Comparison of ENCODE assay signal across 8 cellular contexts in genomic region chr14:45426685-45427282, GRCh38.
DNase-seq lines count a peak whose midpoint lies in the region; TF ChIP-seq lines count a peak whose summit lies in the region.

No MANE protein-coding gene starts in this region.

- peak overlapping the region; percentile 1 for H2AFZ ChIP-seq in SU-DHL-6 (ENCODE audit: low read depth, low read length, severe bottlenecking)

- 0 to 3% (median 0%) methylated on average over 2 of the region's 2 CpGs for WGBS in spleen, 5 donors

- H3K9me2 ChIP-seq in SU-DHL-6 (replicated peaks; ENCODE audit: insufficient read depth, low read length), result no peaks in the 10 kb centered on the region

- H4K20me1 ChIP-seq in SU-DHL-6 (ENCODE audit: low read depth, low read length), result no peaks in the 10 kb centered on the region

- no peak overlapping the region for H3K9ac ChIP-seq in SU-DHL-6 (ENCODE audit: low read length)

- no peaks in the 10 kb centered on the region for H3K36me3 Mint-ChIP-seq in glutamatergic neuron (ENCODE audit: unreplicated experiment)
- H3K36me3 Mint-ChIP-seq in activated naive CD4-positive, alpha-beta T cell treated with anti-CD3 and anti-CD28 coated beads, Interleukin-2, amount 10 ng/mL, durations not matched to agents 7 days and 5 days, result no peaks in the 10 kb centered on the region

- H3K4me1 ChIP-seq in spleen, result no peaks in the 10 kb centered on the region

- no peak overlapping the region for H3K4me3 Mint-ChIP-seq in glutamatergic neuron (ENCODE audit: unreplicated experiment)
- H3K4me3 Mint-ChIP-seq in activated naive CD4-positive, alpha-beta T cell treated with anti-CD3 and anti-CD28 coated beads, Interleukin-2, amount 10 ng/mL, durations not matched to agents 7 days and 5 days, result no peak overlapping the region

- POLR2A ChIA-PET in HEK293T (lab: Yijun Ruan, JAX), result no interaction called here

- H3K27ac ChIP-seq in SU-DHL-6 (ENCODE audit: low read depth, low read length) (no peak overlapping the region), spleen (no peak overlapping the region)

- CTCF ChIA-PET in HEK293T (lab: Yijun Ruan, JAX), result interaction anchor here (1.1 to 2.0 kb wide), 3 partner anchors 9 to 142 kb away, joined by 3 to 7 read pairs (median 5); no protein-coding TSS in a partner anchor
- CTCF ChIA-PET in activated naive CD4-positive, alpha-beta T cell treated with anti-CD3 and anti-CD28 coated beads, Interleukin-2, amount 10 ng/mL, durations not matched to agents 7 days and 5 days (lab: Charles Lee), result no interaction called here

- H3K79me2 ChIP-seq in SU-DHL-6 (ENCODE audit: insufficient read depth, low read length), result no peaks in the 10 kb centered on the region

- H3K9me3 Mint-ChIP-seq in glutamatergic neuron (ENCODE audit: unreplicated experiment), result no peaks in the 10 kb centered on the region
- H3K9me3 Mint-ChIP-seq in activated naive CD4-positive, alpha-beta T cell treated with anti-CD3 and anti-CD28 coated beads, Interleukin-2, amount 10 ng/mL, durations not matched to agents 7 days and 5 days, result no peaks in the 10 kb centered on the region

- H3K4me3 ChIP-seq in SU-DHL-6 (ENCODE audit: insufficient read depth, low read length, poor library complexity, severe bottlenecking) (no peak overlapping the region), spleen (no peak overlapping the region)

- H3K9me3 ChIP-seq in SU-DHL-6 (ENCODE audit: insufficient read depth, low read length) (no peaks in the 10 kb centered on the region), spleen (peaks cover 0 to 19% (median 15%) of the 10 kb centered on the region in 8 donors)

- H3K27me3 ChIP-seq in SU-DHL-6 (ENCODE audit: low read length) (no peaks in the 10 kb centered on the region), spleen (replicated peaks in 1 of 7) (no peaks in the 10 kb centered on the region)

- H3K27me3 Mint-ChIP-seq in glutamatergic neuron (ENCODE audit: unreplicated experiment), result no peaks in the 10 kb centered on the region
- H3K27me3 Mint-ChIP-seq in activated naive CD4-positive, alpha-beta T cell treated with anti-CD3 and anti-CD28 coated beads, Interleukin-2, amount 10 ng/mL, durations not matched to agents 7 days and 5 days, result no peaks in the 10 kb centered on the region

- no peak for TF ChIP-seq POLR2A in spleen (IDR thresholded peaks at IDR 0.05)

- no peak overlapping the region for H3K4me2 ChIP-seq in SU-DHL-6 (ENCODE audit: low read depth, low read length, poor library complexity, severe bottlenecking)

- DNase-seq in ELR (ENCODE audit: low read depth), result peak; percentile 62
- DNase-seq in HEK293T (ENCODE audit: extremely low spot score), result peak; percentile 45
- peak; percentile 7 for DNase-seq in NCI-H1436 treated with DMSO at 0.1 percent for 48 hours (lab: John Stamatoyannopoulos, UW)
- no peak for DNase-seq in glutamatergic neuron
- no peak for DNase-seq in spleen
- DNase-seq in activated naive CD4-positive, alpha-beta T cell treated with anti-CD3 and anti-CD28 coated beads, Interleukin-2, amount 10 ng/mL, durations not matched to agents 7 days and 5 days, result no peak
- no peak for DNase-seq in mucosa of gallbladder (ENCODE audit: low spot score)

- TF ChIP-seq CTCF in SU-DHL-6 (IDR thresholded peaks at IDR 0.05; ENCODE audit: insufficient read depth, low read length, poor library complexity, severe bottlenecking) (peak; percentile 65), glutamatergic neuron (IDR thresholded peaks at IDR 0.05; ENCODE audit: partially characterized antibody, unreplicated experiment) (peak; percentile 85), spleen (IDR thresholded peaks at IDR 0.05 in 8 of 11, conservative IDR thresholded peaks at IDR 0.05 in 3 of 11) (peak in 8 of 11 experiments; percentile 17 to 57 (median 44))

- no peak overlapping the region for H3K27ac Mint-ChIP-seq in glutamatergic neuron (ENCODE audit: unreplicated experiment)
- no peak overlapping the region for H3K27ac Mint-ChIP-seq in activated naive CD4-positive, alpha-beta T cell treated with anti-CD3 and anti-CD28 coated beads, Interleukin-2, amount 10 ng/mL, durations not matched to agents 7 days and 5 days

- no peaks in the 10 kb centered on the region for H3K4me1 Mint-ChIP-seq in glutamatergic neuron (ENCODE audit: low read depth, unreplicated experiment)
- H3K4me1 Mint-ChIP-seq in activated naive CD4-positive, alpha-beta T cell treated with anti-CD3 and anti-CD28 coated beads, Interleukin-2, amount 10 ng/mL, durations not matched to agents 7 days and 5 days, result no peaks in the 10 kb centered on the region

- H3K36me3 ChIP-seq in SU-DHL-6 (ENCODE audit: low read length) (no peaks in the 10 kb centered on the region), spleen (no peaks in the 10 kb centered on the region)

- H3F3A ChIP-seq in SU-DHL-6 (ENCODE audit: insufficient read depth), result no peaks in the 10 kb centered on the region

- intact Hi-C loops in spleen (cut with DNase I; ENCODE audit: low total_unique reads), result no loop called here

TF ChIP-seq in HEK293T, 16 proteins besides CTCF, POLR2A, EP300 and RAD21:
- no peak for TF ChIP-seq LEF1 (IDR thresholded peaks at IDR 0.05; ENCODE audit: borderline replicate concordance)
- no peak for TF ChIP-seq SP1 (IDR thresholded peaks at IDR 0.05)
- no peak for TF ChIP-seq CTBP1 (IDR thresholded peaks at IDR 0.05; ENCODE audit: borderline replicate concordance)
- TF ChIP-seq FOXK2 (IDR thresholded peaks at IDR 0.05), result no peak
- TF ChIP-seq PKNOX1 (IDR thresholded peaks at IDR 0.05), result no peak
- no peak for TF ChIP-seq BHLHE40 (IDR thresholded peaks at IDR 0.05; ENCODE audit: borderline replicate concordance)
- no peak for TF ChIP-seq FOXA1 (IDR thresholded peaks at IDR 0.05)
- no peak for TF ChIP-seq NFRKB (IDR thresholded peaks at IDR 0.05)
- TF ChIP-seq FOXM1 (IDR thresholded peaks at IDR 0.05; ENCODE audit: borderline replicate concordance), result no peak
- no peak for TF ChIP-seq SUZ12 (IDR thresholded peaks at IDR 0.05)
- no peak for TF ChIP-seq ELF4 (IDR thresholded peaks at IDR 0.05)
- no peak for TF ChIP-seq HDGF (IDR thresholded peaks at IDR 0.05; ENCODE audit: borderline replicate concordance)
- no peak for TF ChIP-seq L3MBTL2 (conservative IDR thresholded peaks at IDR 0.05)
- no peak for TF ChIP-seq ARNT (IDR thresholded peaks at IDR 0.05)
- no peak for TF ChIP-seq TARDBP (IDR thresholded peaks at IDR 0.05)
- no peak for TF ChIP-seq ZNF384 (IDR thresholded peaks at IDR 0.05)

Comparison
In these comparisons a context has a peak if more than half of its experiments do, and no peak if none do; other contexts are left out.
1. DNase-seq: peak in ELR (single experiment), HEK293T (single experiment) and NCI-H1436 treated with DMSO at 0.1 percent for 48 hours (single experiment); none in glutamatergic neuron (single experiment), spleen (single experiment), activated naive CD4-positive, alpha-beta T cell treated with anti-CD3 and anti-CD28 coated beads, Interleukin-2, amount 10 ng/mL, durations not matched to agents 7 days and 5 days (single experiment) and mucosa of gallbladder (single experiment).
2. Peak in every context shown above with its lines, with median percentiles within 50 percentile points of each other: CTCF ChIP-seq.